In the genomic region with DNA sequence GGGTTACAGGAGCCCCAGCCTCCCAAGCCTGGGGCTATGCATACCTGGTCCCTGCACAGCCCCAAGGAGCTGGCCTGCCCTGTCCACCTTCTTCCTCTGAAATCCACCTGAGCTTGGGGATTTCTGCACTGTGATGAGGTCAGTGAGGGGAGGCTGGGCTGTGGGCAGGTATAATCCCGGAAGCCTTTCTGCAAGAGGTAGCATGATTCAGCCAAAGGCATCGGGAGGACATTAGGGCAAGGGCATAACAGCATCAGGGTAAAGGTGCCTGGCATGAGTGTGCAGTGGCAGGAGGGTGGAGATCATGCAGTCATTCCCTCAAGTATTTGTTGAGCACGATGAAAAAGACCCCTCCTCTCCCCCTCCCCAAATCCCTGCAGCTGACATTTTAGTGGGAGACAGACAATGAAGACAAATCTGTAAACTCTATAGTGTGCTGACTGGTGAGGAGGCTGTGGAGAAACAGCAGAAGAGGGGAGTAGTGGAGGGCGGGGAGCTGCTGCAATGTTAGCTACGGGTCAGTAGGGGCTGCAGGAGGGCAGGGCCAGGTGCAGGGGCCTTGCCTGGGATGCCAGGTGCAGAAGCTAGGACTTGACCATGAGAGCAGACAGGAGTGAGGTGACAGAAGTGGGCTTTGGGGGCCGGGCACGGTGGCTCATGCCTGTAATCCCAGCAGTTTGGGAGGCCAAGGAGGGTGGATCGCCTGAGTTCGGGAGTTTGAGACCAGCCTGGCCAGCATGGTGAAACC, we compare ENCODE assay signal across 1 cellular context.
A peak's percentile ranks its signal among the peaks of the same experiment; 100 is the strongest.
TF ChIP-seq lines count a peak whose summit lies in the region.

No MANE protein-coding gene starts in this region.

TF ChIP-seq in H1, 55 proteins besides CTCF, POLR2A, EP300 and RAD21:
- no peak for TF ChIP-seq KDM4A (IDR thresholded peaks at IDR 0.05; ENCODE audit: low read depth, low read length, severe bottlenecking)
- 0 out of 2 replicates have a peak, but pooled peaks have one; percentile 18 for TF ChIP-seq MAX (IDR thresholded peaks at IDR 0.05)
- no peak for TF ChIP-seq CHD2 (IDR thresholded peaks at IDR 0.05; ENCODE audit: low read length)
- TF ChIP-seq TCF12 (IDR thresholded peaks at IDR 0.05; ENCODE audit: low read depth, low read length): peak; percentile 91
- no peak for TF ChIP-seq CEBPB (IDR thresholded peaks at IDR 0.05; ENCODE audit: low read depth, low read length)
- TF ChIP-seq ZNF274 (IDR thresholded peaks at IDR 0.05; ENCODE audit: borderline replicate concordance, extremely low read depth, low read length): no peak
- TF ChIP-seq HDAC2 (IDR thresholded peaks at IDR 0.05; ENCODE audit: borderline replicate concordance in 1 of 2, low read depth in 2 of 2, low read length in 2 of 2): no peak
TF ChIP-seq in H1: peak in this region for 2.
